In the genomic region with DNA sequence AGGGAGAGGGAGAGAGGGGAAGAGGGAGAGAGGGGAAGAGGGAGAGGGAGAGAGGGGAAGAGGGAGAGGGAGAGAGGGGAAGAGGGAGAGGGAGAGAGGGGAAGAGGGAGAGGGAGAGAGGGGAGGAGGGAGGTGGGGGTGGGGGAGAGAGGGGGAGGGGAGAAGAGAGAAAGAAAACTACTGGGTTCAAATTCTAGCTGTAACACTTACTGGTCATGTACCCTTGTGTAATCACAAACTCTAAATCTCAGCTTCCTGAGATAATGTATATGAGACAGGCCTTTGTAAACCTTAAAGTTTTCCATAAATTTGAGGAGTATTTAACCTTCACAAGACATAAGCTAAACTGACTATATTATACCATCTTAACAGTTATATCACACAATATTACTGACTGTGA, we compare ENCODE assay signal across 8 cellular contexts.
"Had no signal": no experiment of that assay in that cellular context is flagged by ENCODE, and none has a peak within 500 bp of the region (broad histone marks: within the 10 kb centered on the region; RNA-seq: fewer than 3 reads in every experiment).

No MANE protein-coding gene starts in this region.

- H2AFZ ChIP-seq: GM23338 had no signal

- H3K4me3 Mint-ChIP-seq: GM23338, H9 had no signal

- H3K4me2 ChIP-seq: GM23338 had no signal

- H3K4me1 Mint-ChIP-seq: GM23338, H9 had no signal

- FAIRE-seq: H1, H54, HTR-8/SVneo had no signal

- H3K4me3 ChIP-seq: GM23338 had no signal

- ATAC-seq: GM23338 had no signal

- H3K9me3 Mint-ChIP-seq: GM23338 had no signal

- DNase-seq: H9, HCEC 1CT, IMR-90, KBM-7 had no signal

- H3K27ac Mint-ChIP-seq: GM23338, H9 had no signal
